Comparison of ENCODE assay signal across 11 cellular contexts in genomic region chr2:7572460-7572859, GRCh38.
DNase-seq lines count a peak whose midpoint lies in the region; ATAC-seq lines count a peak whose summit lies in the region.
"Had no signal": no experiment of that assay in that cellular context is flagged by ENCODE, and none has a peak within 500 bp of the region (broad histone marks: within the 10 kb centered on the region; RNA-seq: fewer than 3 reads in every experiment).

No MANE protein-coding gene starts in this region.

- DNase-seq in G401 (ENCODE audit: low spot score): peak; percentile 78
- peak; percentile 14 to 17 for DNase-seq in activated CD4-positive, alpha-beta T cell treated with anti-CD3 and anti-CD28 coated beads for 4 hours
- DNase-seq in activated naive CD4-positive, alpha-beta T cell treated with anti-CD3 and anti-CD28 coated beads, Interleukin-2, amount 50 U/mL, for 72 hours (ENCODE audit: low spot score in 2 of 2): no peak
- peak; percentile 30 for DNase-seq in retina
- no peak for DNase-seq in NCI-H2227 treated with DMSO at 0.1 percent for 48 hours (lab: John Stamatoyannopoulos, UW)
- DNase-seq in SKM-1 treated with dmso at 0.1 percent for 144 hours (lab: John Stamatoyannopoulos, UW; ENCODE audit: unreplicated experiment): no peak
- DNase-seq: effector CD4-positive, alpha-beta T cell; NCI-H524 treated with DMSO at 0.1 percent for 48 hours; stimulated activated naive B cell treated with anti-CD40 and anti-IgM and Interleukin-4, amounts not matched to agents 10 μg/mL and 1 μg/mL and 100 μg/mL, for 72 hours had no signal

- no peak overlapping the region for H3K27ac Mint-ChIP-seq in activated naive CD4-positive, alpha-beta T cell treated with anti-CD3 and anti-CD28 coated beads, Interleukin-2, amount 50 U/mL, for 72 hours
- H3K27ac Mint-ChIP-seq: stimulated activated naive B cell treated with anti-CD40 and anti-IgM and Interleukin-4, amounts not matched to agents 10 μg/mL and 1 μg/mL and 100 μg/mL, for 72 hours had no signal

- in situ Hi-C loops in G401 (cut with HindIII; ENCODE audit: low sequenced_read_pairs): no loop called here

- ATAC-seq in activated naive CD4-positive, alpha-beta T cell treated with anti-CD3 and anti-CD28 coated beads, Interleukin-2, amount 50 U/mL, for 72 hours: peak; percentile 39 to 60
- ATAC-seq in HG03442 (IDR thresholded peaks at IDR 0.05; ENCODE audit: unreplicated experiment): no peak
- ATAC-seq in GM21723 (IDR thresholded peaks at IDR 0.05; ENCODE audit: unreplicated experiment): no peak
- ATAC-seq: stimulated activated naive B cell treated with anti-CD40 and anti-IgM and Interleukin-4, amounts not matched to agents 10 μg/mL and 1 μg/mL and 100 μg/mL, for 72 hours had no signal

- peaks cover 9 to 29% of the 10 kb centered on the region in 2 donors for H3K36me3 Mint-ChIP-seq in activated naive CD4-positive, alpha-beta T cell treated with anti-CD3 and anti-CD28 coated beads, Interleukin-2, amount 50 U/mL, for 72 hours

- peaks cover 3 to 12% of the 10 kb centered on the region in 2 donors for H3K9me3 Mint-ChIP-seq in activated naive CD4-positive, alpha-beta T cell treated with anti-CD3 and anti-CD28 coated beads, Interleukin-2, amount 50 U/mL, for 72 hours

Comparison
In these comparisons a context has a peak if more than half of its experiments do, and no peak if none do; other contexts are left out.
1. DNase-seq: peak in G401 (single experiment), activated CD4-positive, alpha-beta T cell treated with anti-CD3 and anti-CD28 coated beads for 4 hours (2 of 2) and retina (single experiment); none in activated naive CD4-positive, alpha-beta T cell treated with anti-CD3 and anti-CD28 coated beads, Interleukin-2, amount 50 U/mL, for 72 hours (0 of 2), NCI-H2227 treated with DMSO at 0.1 percent for 48 hours (single experiment) and SKM-1 treated with dmso at 0.1 percent for 144 hours (single experiment).
2. ATAC-seq: peak in activated naive CD4-positive, alpha-beta T cell treated with anti-CD3 and anti-CD28 coated beads, Interleukin-2, amount 50 U/mL, for 72 hours (2 of 2); none in HG03442 (single experiment) and GM21723 (single experiment).